1 cellular context compared by ENCODE assay signal in the genomic region with DNA sequence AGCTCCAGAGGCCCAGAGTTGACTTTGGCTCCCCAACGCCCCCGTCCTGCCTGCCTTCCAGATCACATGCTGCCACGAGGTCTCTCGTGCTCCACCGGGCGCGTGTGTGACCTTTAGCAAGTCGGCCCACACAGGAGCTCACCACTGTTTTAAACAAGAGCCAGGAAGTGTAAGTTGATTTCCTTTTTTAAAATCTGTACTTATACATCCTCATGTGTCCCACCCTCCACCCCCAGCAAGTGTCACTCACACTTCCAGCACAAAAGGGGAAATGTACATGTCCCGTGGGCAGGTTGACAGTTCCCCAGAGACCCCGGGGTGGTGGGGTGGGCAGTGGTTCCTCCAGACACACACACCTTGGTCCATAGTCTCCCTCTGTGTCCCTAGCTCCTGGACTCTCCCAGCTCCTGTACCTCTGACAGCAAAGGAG.
TF ChIP-seq lines count a peak whose summit lies in the region.

No MANE protein-coding gene starts in this region.

TF ChIP-seq in WTC11, 78 proteins besides CTCF, POLR2A, EP300 and RAD21 (continued from another document):
- TF ChIP-seq, protein P1, sequence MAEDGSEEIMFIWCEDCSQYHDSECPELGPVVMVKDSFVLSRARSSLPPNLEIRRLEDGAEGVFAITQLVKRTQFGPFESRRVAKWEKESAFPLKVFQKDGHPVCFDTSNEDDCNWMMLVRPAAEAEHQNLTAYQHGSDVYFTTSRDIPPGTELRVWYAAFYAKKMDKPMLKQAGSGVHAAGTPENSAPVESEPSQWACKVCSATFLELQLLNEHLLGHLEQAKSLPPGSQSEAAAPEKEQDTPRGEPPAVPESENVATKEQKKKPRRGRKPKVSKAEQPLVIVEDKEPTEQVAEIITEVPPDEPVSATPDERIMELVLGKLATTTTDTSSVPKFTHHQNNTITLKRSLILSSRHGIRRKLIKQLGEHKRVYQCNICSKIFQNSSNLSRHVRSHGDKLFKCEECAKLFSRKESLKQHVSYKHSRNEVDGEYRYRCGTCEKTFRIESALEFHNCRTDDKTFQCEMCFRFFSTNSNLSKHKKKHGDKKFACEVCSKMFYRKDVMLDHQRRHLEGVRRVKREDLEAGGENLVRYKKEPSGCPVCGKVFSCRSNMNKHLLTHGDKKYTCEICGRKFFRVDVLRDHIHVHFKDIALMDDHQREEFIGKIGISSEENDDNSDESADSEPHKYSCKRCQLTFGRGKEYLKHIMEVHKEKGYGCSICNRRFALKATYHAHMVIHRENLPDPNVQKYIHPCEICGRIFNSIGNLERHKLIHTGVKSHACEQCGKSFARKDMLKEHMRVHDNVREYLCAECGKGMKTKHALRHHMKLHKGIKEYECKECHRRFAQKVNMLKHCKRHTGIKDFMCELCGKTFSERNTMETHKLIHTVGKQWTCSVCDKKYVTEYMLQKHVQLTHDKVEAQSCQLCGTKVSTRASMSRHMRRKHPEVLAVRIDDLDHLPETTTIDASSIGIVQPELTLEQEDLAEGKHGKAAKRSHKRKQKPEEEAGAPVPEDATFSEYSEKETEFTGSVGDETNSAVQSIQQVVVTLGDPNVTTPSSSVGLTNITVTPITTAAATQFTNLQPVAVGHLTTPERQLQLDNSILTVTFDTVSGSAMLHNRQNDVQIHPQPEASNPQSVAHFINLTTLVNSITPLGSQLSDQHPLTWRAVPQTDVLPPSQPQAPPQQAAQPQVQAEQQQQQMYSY (CRISPR knock-in tag; IDR thresholded peaks at IDR 0.05): no peak
- TF ChIP-seq NR2C2 (CRISPR knock-in tag; IDR thresholded peaks at IDR 0.05) (no peak), OVOL2 (CRISPR knock-in tag; IDR thresholded peaks at IDR 0.05; ENCODE audit: borderline replicate concordance) (no peak), GTF2I (CRISPR knock-in tag; conservative IDR thresholded peaks at IDR 0.05) (no peak)
TF ChIP-seq in WTC11: peak in this region for 0.
